Comparison of ENCODE assay signal across 12 cellular contexts in genomic region chr2:118842687-118843491, GRCh38. TPM values are rescaled to one million over a fixed set of nuclear protein-coding genes. Genes with fewer than 3 reads are reported as not detected.
DNase-seq lines count a peak whose midpoint lies in the region; ATAC-seq and TF ChIP-seq lines count a peak whose summit lies in the region.
"Had no signal": no experiment of that assay in that cellular context is flagged by ENCODE, and none has a peak within 500 bp of the region (broad histone marks: within the 10 kb centered on the region; RNA-seq: fewer than 3 reads in every experiment).

No MANE protein-coding gene starts in this region.

- POLR2A ChIA-PET in activated CD4-positive, alpha-beta memory T cell treated with anti-CD3 and anti-CD28 coated beads for 36 hours (lab: Charles Lee), result no interaction called here
- POLR2A ChIA-PET in activated CD4-positive, alpha-beta memory T cell treated with anti-CD3 and anti-CD28 coated beads, Interleukin-2, amount 10 ng/mL, durations not matched to agents 7 days and 5 days (lab: Charles Lee), result no interaction called here

- TF ChIP-seq CTCF in ascending aorta (IDR thresholded peaks at IDR 0.05), result no peak
- TF ChIP-seq CTCF in lower lobe of right lung (IDR thresholded peaks at IDR 0.05), result no peak

- peaks cover 73% of the 10 kb centered on the region for H3K27me3 Mint-ChIP-seq in activated CD4-positive, alpha-beta memory T cell treated with anti-CD3 and anti-CD28 coated beads for 36 hours
- peaks cover 78% of the 10 kb centered on the region for H3K27me3 Mint-ChIP-seq in activated CD4-positive, alpha-beta memory T cell treated with anti-CD3 and anti-CD28 coated beads, Interleukin-2, amount 10 ng/mL, durations not matched to agents 7 days and 5 days
- H3K27me3 Mint-ChIP-seq in stimulated activated naive CD8-positive, alpha-beta T cell treated with anti-CD3 and anti-CD28 coated beads, Interleukin-15, amount 100 ng/mL, for 72 hours, result peaks cover 93% of the 10 kb centered on the region

- ATAC-seq in lower lobe of right lung (no peak), HG02852 (IDR thresholded peaks at IDR 0.05; ENCODE audit: unreplicated experiment) (no peak)
- no peak for ATAC-seq in stimulated activated naive CD8-positive, alpha-beta T cell treated with anti-CD3 and anti-CD28 coated beads, Interleukin-15, amount 100 ng/mL, for 72 hours

- CTCF ChIA-PET in activated CD4-positive, alpha-beta memory T cell treated with anti-CD3 and anti-CD28 coated beads for 36 hours (lab: Charles Lee), result interaction anchor here (4.1 kb wide), 1 partner anchor 12 kb away, joined by 27 read pairs; no protein-coding TSS in a partner anchor
- CTCF ChIA-PET in activated CD4-positive, alpha-beta memory T cell treated with anti-CD3 and anti-CD28 coated beads, Interleukin-2, amount 10 ng/mL, durations not matched to agents 7 days and 5 days (lab: Charles Lee), result interaction anchor here (4.8 kb wide), 1 partner anchor 13 kb away, joined by 16 read pairs; no protein-coding TSS in a partner anchor

- no peak overlapping the region for H3K27ac Mint-ChIP-seq in activated CD4-positive, alpha-beta memory T cell treated with anti-CD3 and anti-CD28 coated beads for 36 hours
- no peak overlapping the region for H3K27ac Mint-ChIP-seq in activated CD4-positive, alpha-beta memory T cell treated with anti-CD3 and anti-CD28 coated beads, Interleukin-2, amount 10 ng/mL, durations not matched to agents 7 days and 5 days
- H3K27ac Mint-ChIP-seq in stimulated activated naive CD8-positive, alpha-beta T cell treated with anti-CD3 and anti-CD28 coated beads, Interleukin-15, amount 100 ng/mL, for 72 hours, result no peak overlapping the region

- H3K36me3 Mint-ChIP-seq in activated CD4-positive, alpha-beta memory T cell treated with anti-CD3 and anti-CD28 coated beads for 36 hours, result no peaks in the 10 kb centered on the region
- H3K36me3 Mint-ChIP-seq in activated CD4-positive, alpha-beta memory T cell treated with anti-CD3 and anti-CD28 coated beads, Interleukin-2, amount 10 ng/mL, durations not matched to agents 7 days and 5 days (ENCODE audit: low read depth), result peaks cover 6% of the 10 kb centered on the region

- no peaks in the 10 kb centered on the region for H3K36me3 ChIP-seq in ascending aorta
- H3K36me3 ChIP-seq in lower lobe of right lung, result no peaks in the 10 kb centered on the region

- H3K4me1 ChIP-seq in ascending aorta, result peaks cover 3 to 16% of the 10 kb centered on the region in 2 donors
- H3K4me1 ChIP-seq in lower lobe of right lung, result peaks cover 35% of the 10 kb centered on the region

- H3K27me3 ChIP-seq in ascending aorta (peaks cover 35% of the 10 kb centered on the region), lower lobe of right lung (ENCODE audit: low read depth) (peaks cover 98% of the 10 kb centered on the region)

- no peak for DNase-seq in activated CD4-positive, alpha-beta memory T cell treated with anti-CD3 and anti-CD28 coated beads for 36 hours
- DNase-seq in activated CD4-positive, alpha-beta memory T cell treated with anti-CD3 and anti-CD28 coated beads, Interleukin-2, amount 10 ng/mL, durations not matched to agents 7 days and 5 days, result no peak
- peak in 1 of 2 donors; percentile 37 for DNase-seq in ascending aorta (ENCODE audit: low spot score in 2 of 2)
- DNase-seq in lower lobe of right lung, result no peak
- no peak for DNase-seq in stimulated activated naive CD8-positive, alpha-beta T cell treated with anti-CD3 and anti-CD28 coated beads, Interleukin-15, amount 100 ng/mL, for 72 hours
- DNase-seq in nucleus accumbens (lab: John Stamatoyannopoulos, UW), result no peak
- no peak for DNase-seq in activated CD8-positive, alpha-beta memory T cell treated with anti-CD3 and anti-CD28 coated beads for 24 hours
- DNase-seq: activated gamma-delta T cell treated with Interleukin-2 at 50 U/mL for 16 hours had no signal

- H3K9me3 Mint-ChIP-seq in activated CD4-positive, alpha-beta memory T cell treated with anti-CD3 and anti-CD28 coated beads for 36 hours, result no peaks in the 10 kb centered on the region
- no peaks in the 10 kb centered on the region for H3K9me3 Mint-ChIP-seq in activated CD4-positive, alpha-beta memory T cell treated with anti-CD3 and anti-CD28 coated beads, Interleukin-2, amount 10 ng/mL, durations not matched to agents 7 days and 5 days
- H3K9me3 Mint-ChIP-seq in stimulated activated naive CD8-positive, alpha-beta T cell treated with anti-CD3 and anti-CD28 coated beads, Interleukin-15, amount 100 ng/mL, for 72 hours, result no peaks in the 10 kb centered on the region

- peak overlapping the region; percentile 41 for H3K4me3 Mint-ChIP-seq in activated CD4-positive, alpha-beta memory T cell treated with anti-CD3 and anti-CD28 coated beads for 36 hours
- no peak overlapping the region for H3K4me3 Mint-ChIP-seq in activated CD4-positive, alpha-beta memory T cell treated with anti-CD3 and anti-CD28 coated beads, Interleukin-2, amount 10 ng/mL, durations not matched to agents 7 days and 5 days
- H3K4me3 Mint-ChIP-seq in stimulated activated naive CD8-positive, alpha-beta T cell treated with anti-CD3 and anti-CD28 coated beads, Interleukin-15, amount 100 ng/mL, for 72 hours, result peak overlapping the region; percentile 75 to 84

- H3K4me1 Mint-ChIP-seq in activated CD4-positive, alpha-beta memory T cell treated with anti-CD3 and anti-CD28 coated beads for 36 hours (ENCODE audit: low read depth), result peaks cover 24% of the 10 kb centered on the region
- H3K4me1 Mint-ChIP-seq in activated CD4-positive, alpha-beta memory T cell treated with anti-CD3 and anti-CD28 coated beads, Interleukin-2, amount 10 ng/mL, durations not matched to agents 7 days and 5 days, result peaks cover 5% of the 10 kb centered on the region
- peaks cover 50% of the 10 kb centered on the region for H3K4me1 Mint-ChIP-seq in stimulated activated naive CD8-positive, alpha-beta T cell treated with anti-CD3 and anti-CD28 coated beads, Interleukin-15, amount 100 ng/mL, for 72 hours

- H3K4me3 ChIP-seq in ascending aorta (peak overlapping the region; percentile 42 to 53), lower lobe of right lung (peak overlapping the region; percentile 38)

- H3K9me3 ChIP-seq in ascending aorta, result no peaks in the 10 kb centered on the region
- H3K9me3 ChIP-seq in lower lobe of right lung, result no peaks in the 10 kb centered on the region

- H3K27ac ChIP-seq in ascending aorta (no peak overlapping the region), lower lobe of right lung (no peak overlapping the region)

- intact Hi-C loops in activated CD4-positive, alpha-beta memory T cell treated with anti-CD3 and anti-CD28 coated beads for 36 hours (cut with micrococcal nuclease), result loop anchor here (2.0 kb wide), 1 partner anchor 14 kb away; no protein-coding TSS in a partner anchor
- intact Hi-C loops in ascending aorta (cut with DNase I), result no loop called here
- intact Hi-C loops in lower lobe of right lung (cut with DNase I), result no loop called here

RNA-seq across cellular contexts. Expression of gene EN1, which starts 4.6 kb away (rescaled TPM):
- not detected for total RNA-seq in activated CD4-positive, alpha-beta memory T cell treated with anti-CD3 and anti-CD28 coated beads for 36 hours
- not detected for total RNA-seq in activated CD4-positive, alpha-beta memory T cell treated with anti-CD3 and anti-CD28 coated beads, Interleukin-2, amount 10 ng/mL, durations not matched to agents 7 days and 5 days
- total RNA-seq in ascending aorta (not detected), lower lobe of right lung (0.15 TPM)
- total RNA-seq: epithelial cell of proximal tubule; NCI-H460; T-helper 2 cell treated with Interferon-gamma antibody and Interleukin-4, amounts not matched to agents 100 ng/mL and 5 ng/mL, for 36 hours had no signal
